9 cellular contexts compared by ENCODE assay signal in genomic region chr4:142095886-142096605, GRCh38.
A peak's percentile ranks its signal among the peaks of the same experiment; 100 is the strongest.
DNase-seq lines count a peak whose midpoint lies in the region; ATAC-seq, FAIRE-seq and TF ChIP-seq lines count a peak whose summit lies in the region.
"Had no signal": no experiment of that assay in that cellular context is flagged by ENCODE, and none has a peak within 500 bp of the region (broad histone marks: within the 10 kb centered on the region; RNA-seq: fewer than 3 reads in every experiment).

No MANE protein-coding gene starts in this region.

- H3K4me2 ChIP-seq in keratinocyte (ENCODE audit: control insufficient read depth, extremely low read depth, insufficient read depth, low read depth, low read length): peak overlapping the region; percentile 46

- H3K79me2 ChIP-seq in keratinocyte (ENCODE audit: control insufficient read depth, insufficient read depth, low read length): no peaks in the 10 kb centered on the region

- H3K4me1 ChIP-seq in keratinocyte (ENCODE audit: control insufficient read depth, extremely low read depth, insufficient read depth, low read length): peaks cover 25% of the 10 kb centered on the region

- H3K4me3 ChIP-seq in AG04450 (ENCODE audit: low read depth, low read length) (no peak overlapping the region), keratinocyte (ENCODE audit: control insufficient read depth in 2 of 3, extremely low read depth in 1 of 3, insufficient read depth in 2 of 3, low read depth in 1 of 3, low read length in 3 of 3) (no peak overlapping the region)
- H3K4me3 ChIP-seq: dorsolateral prefrontal cortex had no signal

- dilution Hi-C loops in keratinocyte (cut with MboI; ENCODE audit: extremely low pct_ligation_motif_present, low sequenced_read_pairs): no loop called here

- H3K9me3 ChIP-seq in AG04450 (ENCODE audit: control insufficient read depth, insufficient read depth, low read length) (no peaks in the 10 kb centered on the region), keratinocyte (ENCODE audit: control insufficient read depth, low read depth, low read length) (no peaks in the 10 kb centered on the region)

- no peaks in the 10 kb centered on the region for H4K20me1 ChIP-seq in keratinocyte (ENCODE audit: control insufficient read depth, extremely low read depth, insufficient read depth, low read length)

- DNase-seq in AG04450 (ENCODE audit: low read depth, low spot score): peak; percentile 85
- DNase-seq in amniotic stem cell (lab: John Stamatoyannopoulos, UW): peak; percentile 83
- DNase-seq in keratinocyte (ENCODE audit: low read depth, low spot score): peak; percentile 40
- no peak for DNase-seq in GM19239 (ENCODE audit: insufficient read length, low spot score)
- DNase-seq in NCI-H1436 (lab: John Stamatoyannopoulos, UW): no peak
- DNase-seq: dorsolateral prefrontal cortex had no signal

- TF ChIP-seq RAD21 in Ishikawa (IDR thresholded peaks at IDR 0.05; ENCODE audit: low read depth): peak; percentile 31; the same call in 1 of the 2 replicates

- CTCF ChIA-PET in AG04450 (lab: Charles Lee): interaction anchor here (1.3 kb wide), 1 partner anchor 749 kb away, joined by 3 read pairs; no protein-coding TSS in a partner anchor

- no peaks in the 10 kb centered on the region for H3K27me3 ChIP-seq in AG04450 (ENCODE audit: control insufficient read depth, insufficient read depth, low read length)
- H3K27me3 ChIP-seq in keratinocyte (ENCODE audit: control insufficient read depth, extremely low read depth, insufficient read depth, low read length): no peaks in the 10 kb centered on the region
- H3K27me3 ChIP-seq: dorsolateral prefrontal cortex had no signal

- peak; percentile 71 for FAIRE-seq in keratinocyte (lab: Jason Lieb, UNC)
- no peak for FAIRE-seq in GM19239 (lab: Jason Lieb, UNC)

- no peak for TF ChIP-seq CTCF in AG04450 (IDR thresholded peaks at IDR 0.05; ENCODE audit: low read depth, low read length)
- no peak for TF ChIP-seq CTCF in keratinocyte (optimal IDR thresholded peaks at IDR 0.05 in 1 of 3, IDR thresholded peaks at IDR 0.05 in 1 of 3, conservative IDR thresholded peaks at IDR 0.05 in 1 of 3; ENCODE audit: extremely low read depth in 1 of 3, insufficient read depth in 2 of 3, low read length in 3 of 3)

- H3K36me3 ChIP-seq in keratinocyte (ENCODE audit: control insufficient read depth in 2 of 2, extremely low read depth in 1 of 2, insufficient read depth in 2 of 2, low read length in 2 of 2): peaks cover 5% of the 10 kb centered on the region in 2 experiments

- no peak overlapping the region for H3K9ac ChIP-seq in keratinocyte (ENCODE audit: control insufficient read depth, extremely low read depth, insufficient read depth, low read length)

- POLR2A ChIA-PET in AG04450 (lab: Yijun Ruan, JAX): no interaction called here

- no peak for ATAC-seq in activated CD4-positive, CD25-positive, alpha-beta regulatory T cell treated with anti-CD3 and anti-CD28 coated beads, Interleukin-2, amount 50 U/mL, for 24 hours
- no peak for ATAC-seq in HG02885 (IDR thresholded peaks at IDR 0.05; ENCODE audit: poor library complexity, unreplicated experiment)

- H3K27ac ChIP-seq in AG04450 (ENCODE audit: low read depth, low read length): no peak overlapping the region
- H3K27ac ChIP-seq in keratinocyte (ENCODE audit: control insufficient read depth, insufficient read depth, low read length): peak overlapping the region; percentile 42
- H3K27ac ChIP-seq: dorsolateral prefrontal cortex had no signal

- peak; percentile 99 for TF ChIP-seq EP300 in Ishikawa (IDR thresholded peaks at IDR 0.05; ENCODE audit: borderline replicate concordance)

- no peak overlapping the region for H2AFZ ChIP-seq in keratinocyte (ENCODE audit: control insufficient read depth, low read length)

- H3K9me1 ChIP-seq in keratinocyte (ENCODE audit: control insufficient read depth, extremely low read depth, insufficient read depth, low read length): no peaks in the 10 kb centered on the region

TF ChIP-seq in Ishikawa, 13 proteins besides CTCF, POLR2A, EP300 and RAD21:
- TF ChIP-seq TAF1 (IDR thresholded peaks at IDR 0.05; ENCODE audit: low read depth) (no peak), CREB1 (IDR thresholded peaks at IDR 0.05; ENCODE audit: low read depth) (peak; percentile 64), EGR1 (IDR thresholded peaks at IDR 0.05) (no peak), NFIC (IDR thresholded peaks at IDR 0.05) (peak; percentile 100), TEAD4 (IDR thresholded peaks at IDR 0.05) (peak; percentile 97), REST (IDR thresholded peaks at IDR 0.05; ENCODE audit: low read depth) (no peak; the same call in 1 of the 2 replicates), YY1 (IDR thresholded peaks at IDR 0.05; ENCODE audit: low read depth) (peak; percentile 57; the same call in 1 of the 2 replicates), FOXM1 (IDR thresholded peaks at IDR 0.05; ENCODE audit: borderline replicate concordance, low read depth) (peak; percentile 99), TCF12 (IDR thresholded peaks at IDR 0.05; ENCODE audit: low read depth) (peak; percentile 99), USF1 (IDR thresholded peaks at IDR 0.05) (peak; percentile 37), ZBTB7A (IDR thresholded peaks at IDR 0.05; ENCODE audit: low read depth) (no peak), CEBPB (IDR thresholded peaks at IDR 0.05) (peak; percentile 70)
- TF ChIP-seq, protein P1, sequence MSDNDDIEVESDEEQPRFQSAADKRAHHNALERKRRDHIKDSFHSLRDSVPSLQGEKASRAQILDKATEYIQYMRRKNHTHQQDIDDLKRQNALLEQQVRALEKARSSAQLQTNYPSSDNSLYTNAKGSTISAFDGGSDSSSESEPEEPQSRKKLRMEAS (IDR thresholded peaks at IDR 0.05): peak; percentile 56; the same call in 1 of the 2 replicates

Comparison
In these comparisons a context has a peak if more than half of its experiments do, and no peak if none do; other contexts are left out.
1. DNase-seq: peak in AG04450 (single experiment), amniotic stem cell (single experiment) and keratinocyte (single experiment); none in GM19239 (single experiment) and NCI-H1436 (single experiment).